ENCODE assay signal across 8 cellular contexts in the genomic region with DNA sequence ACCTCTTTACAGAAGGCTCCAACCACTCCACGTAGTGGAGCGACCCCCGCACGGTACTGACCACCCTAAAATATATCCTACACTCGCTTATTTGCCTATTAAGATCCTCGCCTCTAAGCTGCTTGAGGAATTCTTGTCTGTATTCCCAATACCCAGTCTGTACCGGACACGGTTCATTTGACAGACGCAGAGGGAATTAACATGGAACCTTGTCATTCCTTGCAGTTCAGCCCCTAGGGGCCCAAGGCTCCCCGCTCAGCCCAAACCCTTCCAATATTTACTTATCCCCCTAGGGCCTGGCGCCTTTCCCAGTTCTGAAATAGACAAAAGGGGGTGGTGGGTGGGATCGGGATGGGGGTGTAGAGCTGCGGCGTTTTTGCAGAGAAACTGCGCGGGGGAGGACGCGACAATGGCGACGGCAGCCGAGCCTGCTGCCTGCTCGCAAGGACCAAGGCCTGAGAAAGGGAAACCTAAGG. TPM values are rescaled to one million over a fixed set of nuclear protein-coding genes. Genes with fewer than 3 reads are reported as not detected.
A peak's percentile ranks its signal among the peaks of the same experiment; 100 is the strongest.
DNase-seq lines count a peak whose midpoint lies in the region; ATAC-seq and TF ChIP-seq lines count a peak whose summit lies in the region.

No MANE protein-coding gene starts in this region.

- 0 to 3% methylated on average over 11 to 18 of the region's 22 CpGs for WGBS in esophagus squamous epithelium, 2 donors

- H3K4me1 ChIP-seq in SJCRH30 (peaks cover 20% of the 10 kb centered on the region), esophagus squamous epithelium (peaks cover 22 to 84% (median 46%) of the 10 kb centered on the region in 3 donors)

- CTCF ChIA-PET in activated CD4-positive, alpha-beta T cell treated with anti-CD3 and anti-CD28 coated beads, Interleukin-2, amount 10 ng/mL, durations not matched to agents 7 days and 5 days (lab: Charles Lee), result interaction anchor here (0.6 to 4.5 kb wide), 23 partner anchors 8 to 241 kb away, joined by 3 to 108 read pairs (median 6); a partner anchor contains a TSS

- H3K36me3 Mint-ChIP-seq in activated CD4-positive, alpha-beta T cell treated with anti-CD3 and anti-CD28 coated beads, Interleukin-2, amount 10 ng/mL, durations not matched to agents 7 days and 5 days (ENCODE audit: low read depth), result peaks cover 34% of the 10 kb centered on the region
- H3K36me3 Mint-ChIP-seq in neural crest cell (ENCODE audit: low read depth), result peaks cover 20% of the 10 kb centered on the region

- H3K27ac Mint-ChIP-seq in activated CD4-positive, alpha-beta T cell treated with anti-CD3 and anti-CD28 coated beads, Interleukin-2, amount 10 ng/mL, durations not matched to agents 7 days and 5 days, result peak overlapping the region; percentile 99
- peak overlapping the region; percentile 99 for H3K27ac Mint-ChIP-seq in neural crest cell (ENCODE audit: unreplicated experiment)

- DNase-seq in activated CD4-positive, alpha-beta T cell treated with anti-CD3 and anti-CD28 coated beads, Interleukin-2, amount 10 ng/mL, durations not matched to agents 7 days and 5 days, result no peak
- DNase-seq in activated CD4-positive, alpha-beta T cell treated with anti-CD3 and anti-CD28 coated beads for 4 hours, result no peak
- peak; percentile 81 to 83 for DNase-seq in SJCRH30
- no peak for DNase-seq in esophagus squamous epithelium (lab: John Stamatoyannopoulos, UW)
- DNase-seq in neural crest cell (ENCODE audit: low read depth, low spot score), result no peak
- no peak for DNase-seq in NCI-H187 treated with DMSO at 0.1 percent for 48 hours (lab: John Stamatoyannopoulos, UW)
- DNase-seq in GM13976 (ENCODE audit: low spot score), result no peak

- H3K9me3 ChIP-seq in SJCRH30 (replicated peaks), result no peaks in the 10 kb centered on the region
- no peaks in the 10 kb centered on the region for H3K9me3 ChIP-seq in esophagus squamous epithelium

- no peaks in the 10 kb centered on the region for H3K9me3 Mint-ChIP-seq in activated CD4-positive, alpha-beta T cell treated with anti-CD3 and anti-CD28 coated beads, Interleukin-2, amount 10 ng/mL, durations not matched to agents 7 days and 5 days
- H3K9me3 Mint-ChIP-seq in neural crest cell, result no peaks in the 10 kb centered on the region

- H3K27me3 Mint-ChIP-seq in activated CD4-positive, alpha-beta T cell treated with anti-CD3 and anti-CD28 coated beads, Interleukin-2, amount 10 ng/mL, durations not matched to agents 7 days and 5 days, result no peaks in the 10 kb centered on the region
- peaks cover 4% of the 10 kb centered on the region for H3K27me3 Mint-ChIP-seq in neural crest cell (ENCODE audit: low read depth)

- in situ Hi-C loops in GM13976 (cut with MboI; ENCODE audit: low sequenced_read_pairs, unreplicated experiment), result no loop called here

- TF ChIP-seq CTCF in esophagus squamous epithelium (IDR thresholded peaks at IDR 0.05), result no peak
- TF ChIP-seq CTCF in neural crest cell (conservative IDR thresholded peaks at IDR 0.05), result no peak
- TF ChIP-seq CTCF in GM13976 (IDR thresholded peaks at IDR 0.05; ENCODE audit: borderline replicate concordance, control extremely low read depth, extremely low read depth, insufficient read depth, missing control alignments), result no peak

- ATAC-seq in GM19324 (IDR thresholded peaks at IDR 0.05; ENCODE audit: low FRiP score, unreplicated experiment), result no peak

- peaks cover 21% of the 10 kb centered on the region for H3K36me3 ChIP-seq in SJCRH30
- H3K36me3 ChIP-seq in esophagus squamous epithelium, result peaks cover 8 to 37% (median 12%) of the 10 kb centered on the region in 3 donors

- H3K4me3 Mint-ChIP-seq in activated CD4-positive, alpha-beta T cell treated with anti-CD3 and anti-CD28 coated beads, Interleukin-2, amount 10 ng/mL, durations not matched to agents 7 days and 5 days, result peak overlapping the region; percentile 98
- peak overlapping the region; percentile 99 for H3K4me3 Mint-ChIP-seq in neural crest cell

- H3K27ac ChIP-seq in SJCRH30 (peak overlapping the region; percentile 87), esophagus squamous epithelium (peak overlapping the region; percentile 92 to 94 (median 92))

- peaks cover 43% of the 10 kb centered on the region for H3K4me1 Mint-ChIP-seq in activated CD4-positive, alpha-beta T cell treated with anti-CD3 and anti-CD28 coated beads, Interleukin-2, amount 10 ng/mL, durations not matched to agents 7 days and 5 days
- peaks cover 35% of the 10 kb centered on the region for H3K4me1 Mint-ChIP-seq in neural crest cell

- POLR2A ChIA-PET in activated CD4-positive, alpha-beta T cell treated with anti-CD3 and anti-CD28 coated beads, Interleukin-2, amount 10 ng/mL, durations not matched to agents 7 days and 5 days (lab: Charles Lee), result interaction anchor here (0.6 to 2.1 kb wide), 4 partner anchors 9 to 138 kb away, joined by 3 to 11 read pairs (median 8); a partner anchor contains a TSS

- intact Hi-C loops in esophagus squamous epithelium (cut with DNase I), result no loop called here

- no peaks in the 10 kb centered on the region for H3K27me3 ChIP-seq in SJCRH30
- no peaks in the 10 kb centered on the region for H3K27me3 ChIP-seq in esophagus squamous epithelium

- no peak for TF ChIP-seq POLR2A in esophagus squamous epithelium (IDR thresholded peaks at IDR 0.05)

- H3K4me3 ChIP-seq in SJCRH30 (peak overlapping the region; percentile 87), esophagus squamous epithelium (peak overlapping the region; percentile 83 to 97 (median 89))

RNA-seq across cellular contexts. Expression of a gene that starts 0.6 kb away (rescaled TPM):
- 10 to 100 TPM; 84.3 to 96.7 TPM for total RNA-seq in activated CD4-positive, alpha-beta T cell treated with anti-CD3 and anti-CD28 coated beads, Interleukin-2, amount 10 ng/mL, durations not matched to agents 7 days and 5 days
- 86.0 and 111 TPM in 2 replicates for total RNA-seq in SJCRH30 (2014; rRNA removed; shearing (Covaris generic))
- total RNA-seq in esophagus squamous epithelium (10 to 100 TPM; 33.9 to 90.2 (median 63.4) TPM), neural crest cell (154 and 163 TPM in 2 replicates)

RNA-seq across cellular contexts. Expression of a gene that starts 31.6 kb away (rescaled TPM):
- total RNA-seq in activated CD4-positive, alpha-beta T cell treated with anti-CD3 and anti-CD28 coated beads, Interleukin-2, amount 10 ng/mL, durations not matched to agents 7 days and 5 days, result 10 to 100 TPM; 28.7 to 31.6 TPM
- total RNA-seq in SJCRH30 (2014; rRNA removed; shearing (Covaris generic)), result 23.0 and 23.8 TPM in 2 replicates
- total RNA-seq in esophagus squamous epithelium (10 to 100 TPM; 17.2 to 36.5 (median 30.0) TPM), neural crest cell (77.1 and 80.2 TPM in 2 replicates)

RNA-seq across cellular contexts. Expression of a gene that starts 38.6 kb away (rescaled TPM):
- total RNA-seq in activated CD4-positive, alpha-beta T cell treated with anti-CD3 and anti-CD28 coated beads, Interleukin-2, amount 10 ng/mL, durations not matched to agents 7 days and 5 days, result 10 to 100 TPM; 54.5 to 57.1 TPM
- 26.9 and 28.1 TPM in 2 replicates for total RNA-seq in SJCRH30 (2014; rRNA removed; shearing (Covaris generic))
- total RNA-seq in esophagus squamous epithelium (10 to 100 TPM; 17.4 to 32.4 (median 21.7) TPM), neural crest cell (41.3 and 43.1 TPM in 2 replicates)

RNA-seq across cellular contexts. Expression of a gene that starts 46.2 kb away (rescaled TPM):
- 100 to 1,000 TPM; 120 to 123 TPM for total RNA-seq in activated CD4-positive, alpha-beta T cell treated with anti-CD3 and anti-CD28 coated beads, Interleukin-2, amount 10 ng/mL, durations not matched to agents 7 days and 5 days
- total RNA-seq in SJCRH30 (2014; rRNA removed; shearing (Covaris generic)), result 0.12 TPM in 1 of 2 replicates, not detected in the other
- total RNA-seq in esophagus squamous epithelium, result 1 to 10 TPM; 2.2 to 5.7 (median 2.9) TPM
- total RNA-seq in neural crest cell, result not detected in 2 replicates

Comparison
In these comparisons a context has a peak if more than half of its experiments do, and no peak if none do; other contexts are left out.
1. DNase-seq: peak in SJCRH30 (2 of 2); none in activated CD4-positive, alpha-beta T cell treated with anti-CD3 and anti-CD28 coated beads, Interleukin-2, amount 10 ng/mL, durations not matched to agents 7 days and 5 days (single experiment), activated CD4-positive, alpha-beta T cell treated with anti-CD3 and anti-CD28 coated beads for 4 hours (0 of 2), esophagus squamous epithelium (single experiment), neural crest cell (single experiment), NCI-H187 treated with DMSO at 0.1 percent for 48 hours (single experiment) and GM13976 (single experiment).